ENCODE assay signal across 10 cellular contexts in genomic region chr4:84451546-84451945, GRCh38. TPM values are rescaled to one million over a fixed set of nuclear protein-coding genes. Genes with fewer than 3 reads are reported as not detected.
DNase-seq lines count a peak whose midpoint lies in the region; ATAC-seq and TF ChIP-seq lines count a peak whose summit lies in the region.
"Had no signal": no experiment of that assay in that cellular context is flagged by ENCODE, and none has a peak within 500 bp of the region (broad histone marks: within the 10 kb centered on the region; RNA-seq: fewer than 3 reads in every experiment).

No MANE protein-coding gene starts in this region.

- no TSS peak for BruUV-seq in PC-3 (replicated peaks; lab: Mats Ljungman, UMichigan)

- no peaks in the 10 kb centered on the region for H3K9me2 ChIP-seq in PC-3 (replicated peaks; ENCODE audit: low read length)

- CTCF ChIA-PET in PC-3 (lab: Charles Lee), result interaction anchor here (0.7 kb wide), 1 partner anchor 90 kb away, joined by 6 read pairs; no protein-coding TSS in a partner anchor

- intact Hi-C loops in right cardiac atrium (cut with DNase I) (no loop called here), PC-3 (cut with micrococcal nuclease) (no loop called here)

- 30% methylated on average over 3 of the region's 3 CpGs for WGBS in right cardiac atrium

- H3K9me3 ChIP-seq in cardiac muscle cell (ENCODE audit: low read depth), result no peaks in the 10 kb centered on the region
- H3K9me3 ChIP-seq in right cardiac atrium (ENCODE audit: control insufficient read depth, low read length), result no peaks in the 10 kb centered on the region
- H3K9me3 ChIP-seq in PC-3 (ENCODE audit: low read length), result no peaks in the 10 kb centered on the region
- H3K9me3 ChIP-seq: Caco-2, Peyer's patch had no signal

- ATAC-seq in right cardiac atrium, result no peak
- ATAC-seq in PC-3, result no peak
- no peak for ATAC-seq in left lobe of liver

- H4K20me1 ChIP-seq in PC-3 (ENCODE audit: low read length), result no peaks in the 10 kb centered on the region

- H3K36me3 ChIP-seq in cardiac muscle cell (no peaks in the 10 kb centered on the region), PC-3 (ENCODE audit: low read depth, low read length) (no peaks in the 10 kb centered on the region)
- H3K36me3 ChIP-seq: Peyer's patch had no signal

- H3K9ac ChIP-seq in PC-3 (ENCODE audit: low read length), result no peak overlapping the region

- POLR2A ChIA-PET in PC-3 (lab: Charles Lee; ENCODE audit: unreplicated experiment), result no interaction called here

- H3K27me3 ChIP-seq in cardiac muscle cell (no peaks in the 10 kb centered on the region), right cardiac atrium (ENCODE audit: control insufficient read depth, insufficient read depth) (no peaks in the 10 kb centered on the region), PC-3 (ENCODE audit: low read length) (no peaks in the 10 kb centered on the region)
- H3K27me3 ChIP-seq: Peyer's patch had no signal

- H3K4me1 ChIP-seq in cardiac muscle cell (ENCODE audit: low read depth) (no peaks in the 10 kb centered on the region), right cardiac atrium (ENCODE audit: control insufficient read depth, insufficient read depth, low read length) (no peaks in the 10 kb centered on the region), PC-3 (ENCODE audit: insufficient read depth, low read length) (peaks cover 21% of the 10 kb centered on the region)
- H3K4me1 ChIP-seq: Caco-2, Peyer's patch had no signal

- H3K4me3 ChIP-seq in cardiac muscle cell, result no peak overlapping the region
- H3K4me3 ChIP-seq in right cardiac atrium (ENCODE audit: low read length), result no peak overlapping the region
- H3K4me3 ChIP-seq in PC-3 (ENCODE audit: low read length), result no peak overlapping the region
- H3K4me3 ChIP-seq: Peyer's patch had no signal

- TF ChIP-seq CTCF in cardiac muscle cell (IDR thresholded peaks at IDR 0.05; ENCODE audit: low read depth, low read length), result peak; percentile 45
- TF ChIP-seq CTCF in PC-3 (conservative IDR thresholded peaks at IDR 0.05; ENCODE audit: low read depth, low read length), result peak; percentile 83

- DNase-seq in cardiac muscle cell (ENCODE audit: low read depth in 1 of 2, low spot score in 1 of 2) (peak in 1 of 2 donors; percentile 6), right cardiac atrium (no peak), PC-3 (peak; percentile 44), fibroblast of peridontal ligament (ENCODE audit: extremely low read depth) (peak; percentile 4), CD1c-positive myeloid dendritic cell (ENCODE audit: extremely low spot score) (no peak), left lobe of liver (ENCODE audit: low spot score) (no peak)
- DNase-seq in activated CD4-positive, alpha-beta T cell treated with anti-CD3 and anti-CD28 coated beads, Interleukin-2, amount 50 U/mL, for 4 hours, result no peak
- no peak for DNase-seq in activated CD4-positive, CD25-positive, alpha-beta regulatory T cell (lab: John Stamatoyannopoulos, UW)
- DNase-seq: Peyer's patch had no signal

- H3K4me2 ChIP-seq in PC-3 (ENCODE audit: low read length), result no peak overlapping the region

- H3F3A ChIP-seq in PC-3 (ENCODE audit: low read length, unreplicated experiment), result no peaks in the 10 kb centered on the region

- no peaks in the 10 kb centered on the region for H3K79me2 ChIP-seq in PC-3 (ENCODE audit: low read length)

- no peak overlapping the region for H2AFZ ChIP-seq in PC-3 (ENCODE audit: low read length)

- no peak overlapping the region for H3K27ac ChIP-seq in cardiac muscle cell
- H3K27ac ChIP-seq in right cardiac atrium (ENCODE audit: low read length), result no peak overlapping the region
- no peak overlapping the region for H3K27ac ChIP-seq in PC-3 (ENCODE audit: low read length)
- H3K27ac ChIP-seq: Peyer's patch had no signal

RNA-seq across cellular contexts. Expression of gene NKX6-1, which starts 47.5 kb away (rescaled TPM):
- total RNA-seq in cardiac muscle cell (not detected in 2 replicates), right cardiac atrium (not detected), PC-3 (2014; rRNA removed) (0.52 and 0.62 TPM in 2 replicates), left lobe of liver (not detected)
- polyA plus RNA-seq in cardiac muscle cell (not detected in 2 replicates), right cardiac atrium (not detected)
- total RNA-seq: Peyer's patch had no signal

Comparison
In these comparisons a context has a peak if more than half of its experiments do, and no peak if none do; other contexts are left out.
1. DNase-seq: peak in PC-3 (single experiment) and fibroblast of peridontal ligament (single experiment); none in right cardiac atrium (0 of 3), activated CD4-positive, alpha-beta T cell treated with anti-CD3 and anti-CD28 coated beads, Interleukin-2, amount 50 U/mL, for 4 hours (0 of 2), CD1c-positive myeloid dendritic cell (single experiment), activated CD4-positive, CD25-positive, alpha-beta regulatory T cell (0 of 4) and left lobe of liver (single experiment).